Comparison of ENCODE assay signal across 34 cellular contexts in genomic region chr6:115768469-115768868, GRCh38.
"Had no signal": no experiment of that assay in that cellular context is flagged by ENCODE, and none has a peak within 500 bp of the region (broad histone marks: within the 10 kb centered on the region; RNA-seq: fewer than 3 reads in every experiment).

No MANE protein-coding gene starts in this region.

- H3K4me3 ChIP-seq: MG63 had no signal

- H3K36me3 ChIP-seq: MG63 had no signal

- H3K27ac ChIP-seq: KMS-11 had no signal

- H3K4me2 ChIP-seq: KMS-11 had no signal

- H3K9me3 ChIP-seq: MG63 had no signal

- H3K27me3 ChIP-seq: MG63 had no signal

- H3K9ac ChIP-seq: KMS-11 had no signal

- DNase-seq: Karpas-422, Kasumi-1, KG1, MM.1S, MV-4-11, NCI-H1048, NCI-H1092, NCI-H1092 treated with DMSO at 0.1 percent for 48 hours, NCI-H1105, NCI-H1105 treated with DMSO at 0.1 percent for 48 hours, NCI-H1417, NCI-H1417 treated with DMSO at 0.1 percent for 48 hours, NCI-H1436, NCI-H1436 treated with DMSO at 0.1 percent for 48 hours, NCI-H146, NCI-H1694, NCI-H1694 treated with DMSO at 0.1 percent for 48 hours, NCI-H187, NCI-H187 treated with DMSO at 0.1 percent for 48 hours, NCI-H1930, NCI-H2029, NCI-H2029 treated with DMSO at 0.1 percent for 48 hours, NCI-H2081, NCI-H2081 treated with DMSO at 0.1 percent for 48 hours, NCI-H2107, NCI-H2171, NCI-H2171 treated with DMSO at 0.1 percent for 48 hours, NCI-H2227 treated with DMSO at 0.1 percent for 48 hours, NCI-H226, NCI-H345, NCI-H446, NCI-H446 treated with DMSO at 0.1 percent for 48 hours had no signal
